Comparison of ENCODE assay signal across 2 cellular contexts in the genomic region with DNA sequence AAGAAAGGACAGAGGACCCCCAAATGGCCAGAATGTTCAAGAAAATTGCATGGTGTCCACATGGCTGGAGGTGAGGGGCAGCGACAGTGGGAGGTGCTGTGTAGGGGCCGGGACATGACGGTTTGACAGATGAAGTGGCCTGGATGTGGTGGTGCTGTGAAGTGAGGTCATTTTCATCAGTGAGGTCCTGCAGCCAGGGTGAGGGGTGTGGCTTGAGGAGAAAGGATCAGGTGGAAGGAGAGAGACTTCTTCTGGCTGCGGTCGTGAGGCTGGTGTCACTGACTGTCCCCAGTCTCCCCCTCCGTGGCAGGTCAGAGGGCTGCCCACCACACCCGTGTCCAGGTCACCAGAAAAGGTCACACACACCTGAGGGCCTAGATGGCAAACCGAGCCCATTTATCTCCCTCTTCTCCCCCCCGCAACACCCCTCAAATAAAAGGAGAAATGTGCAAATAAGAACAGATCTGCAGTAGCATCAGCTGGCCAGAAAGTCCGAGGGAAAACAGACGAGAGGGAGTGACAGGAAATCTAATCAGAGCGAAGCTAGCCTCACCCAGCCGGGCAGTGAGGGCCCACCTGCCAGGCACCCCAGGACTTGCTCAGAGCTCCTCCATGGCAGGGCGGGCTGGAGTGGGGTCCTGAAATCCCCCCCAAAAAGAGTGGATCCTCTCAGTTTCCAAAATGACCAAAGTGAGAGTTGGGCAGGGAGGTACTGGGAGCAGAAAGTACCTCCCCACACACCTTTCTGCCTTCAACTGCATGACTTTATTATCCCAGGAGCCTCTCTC.
TF ChIP-seq lines count a peak whose summit lies in the region.

No MANE protein-coding gene starts in this region.

TF ChIP-seq in SK-N-SH, 30 proteins besides CTCF, POLR2A, EP300 and RAD21:
- TF ChIP-seq FOSL2 (IDR thresholded peaks at IDR 0.05; ENCODE audit: borderline replicate concordance, low read depth) (no peak), JUND (IDR thresholded peaks at IDR 0.05) (no peak), TCF12 (IDR thresholded peaks at IDR 0.05) (no peak), EZH2phosphoT487 (IDR thresholded peaks at IDR 0.05; ENCODE audit: borderline replicate concordance, low read depth) (no peak), SMC3 (IDR thresholded peaks at IDR 0.05; ENCODE audit: low read depth, low read length) (no peak), POLR2AphosphoS5 (IDR thresholded peaks at IDR 0.05; ENCODE audit: low read depth, low read length) (no peak), CHD2 (IDR thresholded peaks at IDR 0.05; ENCODE audit: low read length, partially characterized antibody) (no peak), NRF1 (IDR thresholded peaks at IDR 0.05; ENCODE audit: low read depth, low read length) (no peak), RCOR1 (IDR thresholded peaks at IDR 0.05; ENCODE audit: low read length) (no peak), TEAD4 (IDR thresholded peaks at IDR 0.05; ENCODE audit: borderline replicate concordance, insufficient read depth) (no peak), RXRA (IDR thresholded peaks at IDR 0.05; ENCODE audit: borderline replicate concordance, low read depth) (no peak), MEF2A (IDR thresholded peaks at IDR 0.05; ENCODE audit: borderline replicate concordance, low read depth) (no peak), NFIC (IDR thresholded peaks at IDR 0.05; ENCODE audit: borderline replicate concordance) (no peak), TAF1 (IDR thresholded peaks at IDR 0.05; ENCODE audit: borderline replicate concordance, low read depth, low read length) (no peak), MXI1 (IDR thresholded peaks at IDR 0.05; ENCODE audit: low read depth, low read length) (no peak)
- TF ChIP-seq, protein P1, sequence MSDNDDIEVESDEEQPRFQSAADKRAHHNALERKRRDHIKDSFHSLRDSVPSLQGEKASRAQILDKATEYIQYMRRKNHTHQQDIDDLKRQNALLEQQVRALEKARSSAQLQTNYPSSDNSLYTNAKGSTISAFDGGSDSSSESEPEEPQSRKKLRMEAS (IDR thresholded peaks at IDR 0.05; ENCODE audit: low read depth), result no peak
- TF ChIP-seq, protein P2, sequence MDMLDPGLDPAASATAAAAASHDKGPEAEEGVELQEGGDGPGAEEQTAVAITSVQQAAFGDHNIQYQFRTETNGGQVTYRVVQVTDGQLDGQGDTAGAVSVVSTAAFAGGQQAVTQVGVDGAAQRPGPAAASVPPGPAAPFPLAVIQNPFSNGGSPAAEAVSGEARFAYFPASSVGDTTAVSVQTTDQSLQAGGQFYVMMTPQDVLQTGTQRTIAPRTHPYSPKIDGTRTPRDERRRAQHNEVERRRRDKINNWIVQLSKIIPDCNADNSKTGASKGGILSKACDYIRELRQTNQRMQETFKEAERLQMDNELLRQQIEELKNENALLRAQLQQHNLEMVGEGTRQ (IDR thresholded peaks at IDR 0.05; ENCODE audit: borderline replicate concordance, low read depth, low read length), result no peak
- TF ChIP-seq, protein P3, sequence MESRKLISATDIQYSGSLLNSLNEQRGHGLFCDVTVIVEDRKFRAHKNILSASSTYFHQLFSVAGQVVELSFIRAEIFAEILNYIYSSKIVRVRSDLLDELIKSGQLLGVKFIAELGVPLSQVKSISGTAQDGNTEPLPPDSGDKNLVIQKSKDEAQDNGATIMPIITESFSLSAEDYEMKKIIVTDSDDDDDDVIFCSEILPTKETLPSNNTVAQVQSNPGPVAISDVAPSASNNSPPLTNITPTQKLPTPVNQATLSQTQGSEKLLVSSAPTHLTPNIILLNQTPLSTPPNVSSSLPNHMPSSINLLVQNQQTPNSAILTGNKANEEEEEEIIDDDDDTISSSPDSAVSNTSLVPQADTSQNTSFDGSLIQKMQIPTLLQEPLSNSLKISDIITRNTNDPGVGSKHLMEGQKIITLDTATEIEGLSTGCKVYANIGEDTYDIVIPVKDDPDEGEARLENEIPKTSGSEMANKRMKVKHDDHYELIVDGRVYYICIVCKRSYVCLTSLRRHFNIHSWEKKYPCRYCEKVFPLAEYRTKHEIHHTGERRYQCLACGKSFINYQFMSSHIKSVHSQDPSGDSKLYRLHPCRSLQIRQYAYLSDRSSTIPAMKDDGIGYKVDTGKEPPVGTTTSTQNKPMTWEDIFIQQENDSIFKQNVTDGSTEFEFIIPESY (IDR thresholded peaks at IDR 0.05; ENCODE audit: borderline replicate concordance, low read depth), result no peak
- TF ChIP-seq, protein P4, sequence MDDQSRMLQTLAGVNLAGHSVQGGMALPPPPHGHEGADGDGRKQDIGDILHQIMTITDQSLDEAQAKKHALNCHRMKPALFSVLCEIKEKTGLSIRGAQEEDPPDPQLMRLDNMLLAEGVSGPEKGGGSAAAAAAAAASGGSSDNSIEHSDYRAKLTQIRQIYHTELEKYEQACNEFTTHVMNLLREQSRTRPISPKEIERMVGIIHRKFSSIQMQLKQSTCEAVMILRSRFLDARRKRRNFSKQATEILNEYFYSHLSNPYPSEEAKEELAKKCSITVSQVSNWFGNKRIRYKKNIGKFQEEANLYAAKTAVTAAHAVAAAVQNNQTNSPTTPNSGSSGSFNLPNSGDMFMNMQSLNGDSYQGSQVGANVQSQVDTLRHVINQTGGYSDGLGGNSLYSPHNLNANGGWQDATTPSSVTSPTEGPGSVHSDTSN (IDR thresholded peaks at IDR 0.05), result no peak
- TF ChIP-seq, protein P5, sequence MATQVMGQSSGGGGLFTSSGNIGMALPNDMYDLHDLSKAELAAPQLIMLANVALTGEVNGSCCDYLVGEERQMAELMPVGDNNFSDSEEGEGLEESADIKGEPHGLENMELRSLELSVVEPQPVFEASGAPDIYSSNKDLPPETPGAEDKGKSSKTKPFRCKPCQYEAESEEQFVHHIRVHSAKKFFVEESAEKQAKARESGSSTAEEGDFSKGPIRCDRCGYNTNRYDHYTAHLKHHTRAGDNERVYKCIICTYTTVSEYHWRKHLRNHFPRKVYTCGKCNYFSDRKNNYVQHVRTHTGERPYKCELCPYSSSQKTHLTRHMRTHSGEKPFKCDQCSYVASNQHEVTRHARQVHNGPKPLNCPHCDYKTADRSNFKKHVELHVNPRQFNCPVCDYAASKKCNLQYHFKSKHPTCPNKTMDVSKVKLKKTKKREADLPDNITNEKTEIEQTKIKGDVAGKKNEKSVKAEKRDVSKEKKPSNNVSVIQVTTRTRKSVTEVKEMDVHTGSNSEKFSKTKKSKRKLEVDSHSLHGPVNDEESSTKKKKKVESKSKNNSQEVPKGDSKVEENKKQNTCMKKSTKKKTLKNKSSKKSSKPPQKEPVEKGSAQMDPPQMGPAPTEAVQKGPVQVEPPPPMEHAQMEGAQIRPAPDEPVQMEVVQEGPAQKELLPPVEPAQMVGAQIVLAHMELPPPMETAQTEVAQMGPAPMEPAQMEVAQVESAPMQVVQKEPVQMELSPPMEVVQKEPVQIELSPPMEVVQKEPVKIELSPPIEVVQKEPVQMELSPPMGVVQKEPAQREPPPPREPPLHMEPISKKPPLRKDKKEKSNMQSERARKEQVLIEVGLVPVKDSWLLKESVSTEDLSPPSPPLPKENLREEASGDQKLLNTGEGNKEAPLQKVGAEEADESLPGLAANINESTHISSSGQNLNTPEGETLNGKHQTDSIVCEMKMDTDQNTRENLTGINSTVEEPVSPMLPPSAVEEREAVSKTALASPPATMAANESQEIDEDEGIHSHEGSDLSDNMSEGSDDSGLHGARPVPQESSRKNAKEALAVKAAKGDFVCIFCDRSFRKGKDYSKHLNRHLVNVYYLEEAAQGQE (IDR thresholded peaks at IDR 0.05; ENCODE audit: low read depth, low read length), result no peak

TF ChIP-seq in SK-N-SH treated with all-trans-retinoic acid at 6 μM for 48 hours, 23 proteins besides CTCF, POLR2A, EP300 and RAD21:
- TF ChIP-seq, protein P6, sequence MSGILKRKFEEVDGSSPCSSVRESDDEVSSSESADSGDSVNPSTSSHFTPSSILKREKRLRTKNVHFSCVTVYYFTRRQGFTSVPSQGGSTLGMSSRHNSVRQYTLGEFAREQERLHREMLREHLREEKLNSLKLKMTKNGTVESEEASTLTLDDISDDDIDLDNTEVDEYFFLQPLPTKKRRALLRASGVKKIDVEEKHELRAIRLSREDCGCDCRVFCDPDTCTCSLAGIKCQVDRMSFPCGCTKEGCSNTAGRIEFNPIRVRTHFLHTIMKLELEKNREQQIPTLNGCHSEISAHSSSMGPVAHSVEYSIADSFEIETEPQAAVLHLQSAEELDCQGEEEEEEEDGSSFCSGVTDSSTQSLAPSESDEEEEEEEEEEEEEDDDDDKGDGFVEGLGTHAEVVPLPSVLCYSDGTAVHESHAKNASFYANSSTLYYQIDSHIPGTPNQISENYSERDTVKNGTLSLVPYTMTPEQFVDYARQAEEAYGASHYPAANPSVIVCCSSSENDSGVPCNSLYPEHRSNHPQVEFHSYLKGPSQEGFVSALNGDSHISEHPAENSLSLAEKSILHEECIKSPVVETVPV (CRISPR knock-in tag; IDR thresholded peaks at IDR 0.05), result no peak
- no peak for TF ChIP-seq SNAI2 (CRISPR knock-in tag; IDR thresholded peaks at IDR 0.05)
- TF ChIP-seq, protein P7, sequence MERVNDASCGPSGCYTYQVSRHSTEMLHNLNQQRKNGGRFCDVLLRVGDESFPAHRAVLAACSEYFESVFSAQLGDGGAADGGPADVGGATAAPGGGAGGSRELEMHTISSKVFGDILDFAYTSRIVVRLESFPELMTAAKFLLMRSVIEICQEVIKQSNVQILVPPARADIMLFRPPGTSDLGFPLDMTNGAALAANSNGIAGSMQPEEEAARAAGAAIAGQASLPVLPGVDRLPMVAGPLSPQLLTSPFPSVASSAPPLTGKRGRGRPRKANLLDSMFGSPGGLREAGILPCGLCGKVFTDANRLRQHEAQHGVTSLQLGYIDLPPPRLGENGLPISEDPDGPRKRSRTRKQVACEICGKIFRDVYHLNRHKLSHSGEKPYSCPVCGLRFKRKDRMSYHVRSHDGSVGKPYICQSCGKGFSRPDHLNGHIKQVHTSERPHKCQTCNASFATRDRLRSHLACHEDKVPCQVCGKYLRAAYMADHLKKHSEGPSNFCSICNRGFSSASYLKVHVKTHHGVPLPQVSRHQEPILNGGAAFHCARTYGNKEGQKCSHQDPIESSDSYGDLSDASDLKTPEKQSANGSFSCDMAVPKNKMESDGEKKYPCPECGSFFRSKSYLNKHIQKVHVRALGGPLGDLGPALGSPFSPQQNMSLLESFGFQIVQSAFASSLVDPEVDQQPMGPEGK (CRISPR knock-in tag; IDR thresholded peaks at IDR 0.05; ENCODE audit: borderline replicate concordance), result no peak
- no peak for TF ChIP-seq ISL1 (CRISPR knock-in tag; IDR thresholded peaks at IDR 0.05)
- no peak for TF ChIP-seq ZNF565 (CRISPR knock-in tag; conservative IDR thresholded peaks at IDR 0.05; ENCODE audit: low read depth)
- no peak for TF ChIP-seq ZNF70 (CRISPR knock-in tag; IDR thresholded peaks at IDR 0.05)
- no peak for TF ChIP-seq GLIS3 (CRISPR knock-in tag; IDR thresholded peaks at IDR 0.05)
- TF ChIP-seq RARB (CRISPR knock-in tag; IDR thresholded peaks at IDR 0.05), result no peak
- TF ChIP-seq ZFP30 (CRISPR knock-in tag; IDR thresholded peaks at IDR 0.05), result no peak
- TF ChIP-seq ARNTL (CRISPR knock-in tag; IDR thresholded peaks at IDR 0.05; ENCODE audit: borderline replicate concordance, low read depth), result no peak
- TF ChIP-seq, protein P8, sequence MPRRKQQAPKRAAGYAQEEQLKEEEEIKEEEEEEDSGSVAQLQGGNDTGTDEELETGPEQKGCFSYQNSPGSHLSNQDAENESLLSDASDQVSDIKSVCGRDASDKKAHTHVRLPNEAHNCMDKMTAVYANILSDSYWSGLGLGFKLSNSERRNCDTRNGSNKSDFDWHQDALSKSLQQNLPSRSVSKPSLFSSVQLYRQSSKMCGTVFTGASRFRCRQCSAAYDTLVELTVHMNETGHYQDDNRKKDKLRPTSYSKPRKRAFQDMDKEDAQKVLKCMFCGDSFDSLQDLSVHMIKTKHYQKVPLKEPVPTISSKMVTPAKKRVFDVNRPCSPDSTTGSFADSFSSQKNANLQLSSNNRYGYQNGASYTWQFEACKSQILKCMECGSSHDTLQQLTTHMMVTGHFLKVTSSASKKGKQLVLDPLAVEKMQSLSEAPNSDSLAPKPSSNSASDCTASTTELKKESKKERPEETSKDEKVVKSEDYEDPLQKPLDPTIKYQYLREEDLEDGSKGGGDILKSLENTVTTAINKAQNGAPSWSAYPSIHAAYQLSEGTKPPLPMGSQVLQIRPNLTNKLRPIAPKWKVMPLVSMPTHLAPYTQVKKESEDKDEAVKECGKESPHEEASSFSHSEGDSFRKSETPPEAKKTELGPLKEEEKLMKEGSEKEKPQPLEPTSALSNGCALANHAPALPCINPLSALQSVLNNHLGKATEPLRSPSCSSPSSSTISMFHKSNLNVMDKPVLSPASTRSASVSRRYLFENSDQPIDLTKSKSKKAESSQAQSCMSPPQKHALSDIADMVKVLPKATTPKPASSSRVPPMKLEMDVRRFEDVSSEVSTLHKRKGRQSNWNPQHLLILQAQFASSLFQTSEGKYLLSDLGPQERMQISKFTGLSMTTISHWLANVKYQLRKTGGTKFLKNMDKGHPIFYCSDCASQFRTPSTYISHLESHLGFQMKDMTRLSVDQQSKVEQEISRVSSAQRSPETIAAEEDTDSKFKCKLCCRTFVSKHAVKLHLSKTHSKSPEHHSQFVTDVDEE (CRISPR knock-in tag; IDR thresholded peaks at IDR 0.05), result no peak
- TF ChIP-seq, protein P9, sequence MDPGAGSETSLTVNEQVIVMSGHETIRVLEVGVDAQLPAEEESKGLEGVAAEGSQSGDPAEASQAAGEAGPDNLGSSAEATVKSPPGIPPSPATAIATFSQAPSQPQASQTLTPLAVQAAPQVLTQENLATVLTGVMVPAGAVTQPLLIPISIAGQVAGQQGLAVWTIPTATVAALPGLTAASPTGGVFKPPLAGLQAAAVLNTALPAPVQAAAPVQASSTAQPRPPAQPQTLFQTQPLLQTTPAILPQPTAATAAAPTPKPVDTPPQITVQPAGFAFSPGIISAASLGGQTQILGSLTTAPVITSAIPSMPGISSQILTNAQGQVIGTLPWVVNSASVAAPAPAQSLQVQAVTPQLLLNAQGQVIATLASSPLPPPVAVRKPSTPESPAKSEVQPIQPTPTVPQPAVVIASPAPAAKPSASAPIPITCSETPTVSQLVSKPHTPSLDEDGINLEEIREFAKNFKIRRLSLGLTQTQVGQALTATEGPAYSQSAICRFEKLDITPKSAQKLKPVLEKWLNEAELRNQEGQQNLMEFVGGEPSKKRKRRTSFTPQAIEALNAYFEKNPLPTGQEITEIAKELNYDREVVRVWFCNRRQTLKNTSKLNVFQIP (CRISPR knock-in tag; IDR thresholded peaks at IDR 0.05; ENCODE audit: borderline replicate concordance, low read depth), result no peak
- TF ChIP-seq TOX (CRISPR knock-in tag; IDR thresholded peaks at IDR 0.05; ENCODE audit: borderline replicate concordance), result no peak
- no peak for TF ChIP-seq ZFP3 (CRISPR knock-in tag; IDR thresholded peaks at IDR 0.05)
- no peak for TF ChIP-seq ESRRG (CRISPR knock-in tag; IDR thresholded peaks at IDR 0.05)
- TF ChIP-seq CSDC2 (CRISPR knock-in tag; IDR thresholded peaks at IDR 0.05), result no peak
- no peak for TF ChIP-seq PPARA (CRISPR knock-in tag; IDR thresholded peaks at IDR 0.05; ENCODE audit: borderline replicate concordance)
